In genomic region chr11:83677730-83678129, GRCh38 we compare ENCODE assay signal across 33 cellular contexts.
"Had no signal": no experiment of that assay in that cellular context is flagged by ENCODE, and none has a peak within 500 bp of the region (broad histone marks: within the 10 kb centered on the region; RNA-seq: fewer than 3 reads in every experiment).

No MANE protein-coding gene starts in this region.

- H3K4me3 Mint-ChIP-seq: activated B cell treated with CpG ODN at 0.5 μM for 24 hours; activated CD4-positive, alpha-beta memory T cell treated with anti-CD3 and anti-CD28 coated beads for 36 hours; activated naive CD8-positive, alpha-beta T cell treated with anti-CD3 and anti-CD28 coated beads for 36 hours had no signal

- H3K27me3 ChIP-seq: brain microvascular endothelial cell had no signal

- FAIRE-seq: RCC 7860 had no signal

- H3K27ac Mint-ChIP-seq: activated B cell treated with CpG ODN at 0.5 μM for 24 hours; activated CD4-positive, alpha-beta memory T cell treated with anti-CD3 and anti-CD28 coated beads for 36 hours; activated naive CD8-positive, alpha-beta T cell treated with anti-CD3 and anti-CD28 coated beads for 36 hours had no signal

- H3K4me3 ChIP-seq: PC-9 had no signal

- H3K27ac ChIP-seq: brain microvascular endothelial cell, PC-9, RWPE1, VCaP had no signal

- H2AFZ ChIP-seq: PC-9 had no signal

- H3K4me2 ChIP-seq: PC-9 had no signal

- H3K9me3 Mint-ChIP-seq: activated B cell treated with CpG ODN at 0.5 μM for 24 hours; activated CD4-positive, alpha-beta memory T cell treated with anti-CD3 and anti-CD28 coated beads for 36 hours; activated naive CD8-positive, alpha-beta T cell treated with anti-CD3 and anti-CD28 coated beads for 36 hours had no signal

- H3K4me1 Mint-ChIP-seq: activated naive CD8-positive, alpha-beta T cell treated with anti-CD3 and anti-CD28 coated beads for 36 hours had no signal

- DNase-seq: activated B cell treated with CpG ODN at 0.5 μM for 24 hours; activated CD4-positive, alpha-beta memory T cell treated with anti-CD3 and anti-CD28 coated beads for 36 hours; activated CD4-positive, alpha-beta T cell treated with anti-CD3 and anti-CD28 coated beads for 4 hours; activated CD4-positive, alpha-beta T cell treated with anti-CD3 and anti-CD28 coated beads, Interleukin-2, amount 50 U/mL, for 1 hour; activated CD4-positive, CD25-positive, alpha-beta regulatory T cell treated with anti-CD3 and anti-CD28 coated beads, Interleukin-2, amount 50 U/mL, for 72 hours; activated CD8-positive, alpha-beta memory T cell treated with anti-CD3 and anti-CD28 coated beads, Interleukin-2, amount 50 U/mL, for 48 hours; activated effector memory CD4-positive, alpha-beta T cell treated with Interleukin-2 at 50 U/mL for 16 hours; activated naive CD4-positive, alpha-beta T cell treated with anti-CD3 and anti-CD28 coated beads, Interleukin-2, amount 50 U/mL, for 16 hours; activated naive CD8-positive, alpha-beta T cell treated with anti-CD3 and anti-CD28 coated beads for 36 hours; activated T-cell treated with anti-CD3 and anti-CD28 coated beads, Interleukin-2, amount 50 U/mL, for 48 hours; amniotic stem cell; aorta; brain microvascular endothelial cell; central memory CD4-positive, alpha-beta T cell; MM.1S; MV-4-11; NCI-H1092; NCI-H1436 treated with DMSO at 0.1 percent for 48 hours; NCI-H1694 treated with DMSO at 0.1 percent for 48 hours; NCI-H2029; NCI-H2171 treated with DMSO at 0.1 percent for 48 hours; NCI-H2227 treated with DMSO at 0.1 percent for 48 hours; NCI-H446; NCI-H510A treated with DMSO at 0.1 percent for 48 hours; PC-9; SW 1271; T-helper 1 cell; T-helper 2 cell; T-helper 9 cell had no signal

- ATAC-seq: Right ventricle myocardium inferior had no signal

- H3K36me3 Mint-ChIP-seq: activated CD4-positive, alpha-beta memory T cell treated with anti-CD3 and anti-CD28 coated beads for 36 hours; activated naive CD8-positive, alpha-beta T cell treated with anti-CD3 and anti-CD28 coated beads for 36 hours had no signal

- H3K36me3 ChIP-seq: brain microvascular endothelial cell had no signal
